Comparison of ENCODE assay signal across 8 cellular contexts in the genomic region with DNA sequence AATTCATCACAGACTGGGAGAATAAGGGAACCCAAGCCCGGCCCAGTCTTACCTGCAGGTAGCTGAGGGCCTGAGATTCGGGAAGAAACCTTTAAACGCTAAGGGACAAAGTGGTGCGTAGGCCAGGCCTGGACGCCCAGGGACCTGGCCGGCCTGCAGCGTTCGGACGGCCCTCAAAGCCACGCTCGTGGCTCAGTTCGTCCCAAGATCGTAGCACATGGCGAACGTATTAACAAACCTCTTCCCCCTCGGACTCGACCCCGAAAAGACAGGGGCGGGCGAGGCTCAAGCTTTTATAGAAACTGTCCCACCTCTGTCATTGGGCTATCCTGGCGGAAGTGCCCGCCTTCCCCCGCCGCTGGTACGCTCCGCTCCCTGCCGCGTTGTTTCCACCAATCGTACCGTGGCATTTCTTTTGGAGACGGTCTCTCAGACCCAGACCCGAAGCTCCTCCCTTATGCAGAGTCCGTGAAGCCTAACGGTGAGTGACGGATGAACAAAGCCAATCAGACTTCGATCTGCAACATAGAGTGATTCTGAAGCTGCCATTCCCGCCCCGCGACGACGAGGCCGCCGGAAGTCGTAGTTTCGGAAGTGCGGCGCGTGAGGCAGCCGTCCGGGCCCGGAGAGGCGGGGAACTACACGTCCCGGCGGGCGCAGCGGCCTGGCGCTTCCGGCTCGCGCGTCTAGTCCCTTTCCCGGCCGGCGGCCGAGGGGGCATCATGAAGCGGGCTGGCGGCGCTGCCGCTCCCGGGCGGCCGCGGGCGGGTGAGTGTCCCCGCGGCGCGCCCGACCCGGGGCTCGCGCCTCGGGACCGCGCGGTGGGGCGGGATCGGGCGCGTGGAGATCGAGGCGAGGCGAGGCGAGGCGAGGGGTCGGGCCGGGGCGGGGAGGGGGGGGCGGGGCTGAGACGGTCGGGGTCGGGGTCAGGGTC. TPM values are rescaled to one million over a fixed set of nuclear protein-coding genes. Genes with fewer than 3 reads are reported as not detected.
DNase-seq lines count a peak whose midpoint lies in the region; ATAC-seq lines count a peak whose summit lies in the region.

A gene (plus strand): TSS at position 692 of the 934 bp plus-strand sequence. CDS start 8,139 bp downstream, outside the sequence.

- H3K27ac ChIP-seq in BLaER1 treated with 17β-estradiol and CSF1 and Interleukin-3, amounts not matched to agents 10 nM and 100 nM, result peak within 1 kb of the TSS; percentile 84 to 93 (median 89)

- H3K4me3 ChIP-seq in BLaER1 treated with 17β-estradiol and CSF1 and Interleukin-3, amounts not matched to agents 10 nM and 100 nM, result peak within 1 kb of the TSS; percentile 79 to 97 (median 90)

- peak; percentile 87 for ATAC-seq in GM19351 (IDR thresholded peaks at IDR 0.05; ENCODE audit: unreplicated experiment)
- peak; percentile 87 for ATAC-seq in HG03521 (IDR thresholded peaks at IDR 0.05; ENCODE audit: unreplicated experiment)
- peak; percentile 71 for ATAC-seq in left colon

- intact Hi-C loops in left colon (cut with DNase I, micrococcal nuclease), result no loop called here

- peaks cover 83 to 91% (median 88%) of the 10 kb centered on the region in 11 experiments for H4K20me1 ChIP-seq in BLaER1 treated with 17β-estradiol and CSF1 and Interleukin-3, amounts not matched to agents 10 nM and 100 nM

- peaks cover 28 to 53% (median 45%) of the 10 kb centered on the region in 11 experiments for H3K36me3 ChIP-seq in BLaER1 treated with 17β-estradiol and CSF1 and Interleukin-3, amounts not matched to agents 10 nM and 100 nM

- peak within 1 kb of the TSS; percentile 99 to 100 (median 100) for H3K4me2 ChIP-seq in BLaER1 treated with 17β-estradiol and CSF1 and Interleukin-3, amounts not matched to agents 10 nM and 100 nM

- peaks cover 0 to 4% (median 0%) of the 10 kb centered on the region in 11 experiments; a peak in 1 of 22 replicates for H3K9me3 ChIP-seq in BLaER1 treated with 17β-estradiol and CSF1 and Interleukin-3, amounts not matched to agents 10 nM and 100 nM (replicated peaks in 1 of 11)

- DNase-seq in NCI-H748 (lab: John Stamatoyannopoulos, UW; ENCODE audit: unreplicated experiment), result peak; percentile 99
- DNase-seq in activated CD4-positive, alpha-beta T cell treated with anti-CD3 and anti-CD28 coated beads, Interleukin-2, amount 50 U/mL, for 1 hour, result peak; percentile 94
- peak; percentile 57 for DNase-seq in cortex of kidney (lab: John Stamatoyannopoulos, UW)
- peak; percentile 98 to 99 for DNase-seq in left colon
- peak; percentile 99 for DNase-seq in stimulated activated CD4-positive, alpha-beta T cell treated with anti-CD3 and anti-CD28 coated beads, Interleukin-1b, Interleukin-23, amount 100 ng/mL, for 48 hours

- peak within 1 kb of the TSS; percentile 83 to 97 (median 94) for H3K9ac ChIP-seq in BLaER1 treated with 17β-estradiol and CSF1 and Interleukin-3, amounts not matched to agents 10 nM and 100 nM

- no peaks in the 10 kb centered on the region for H3K27me3 ChIP-seq in BLaER1 treated with 17β-estradiol and CSF1 and Interleukin-3, amounts not matched to agents 10 nM and 100 nM

- peaks cover 64 to 71% (median 67%) of the 10 kb centered on the region in 10 experiments for H3K4me1 ChIP-seq in BLaER1 treated with 17β-estradiol and CSF1 and Interleukin-3, amounts not matched to agents 10 nM and 100 nM

RNA-seq across cellular contexts. Expression of the gene that starts here (rescaled TPM):
- total RNA-seq in left colon, result 10 to 100 TPM; 94.5 to 99.8 TPM

Comparison
In these comparisons a context has a peak if more than half of its experiments do, and no peak if none do; other contexts are left out.
1. Peak in every context shown above with its lines: DNase-seq, ATAC-seq, H3K4me3 ChIP-seq and H3K27ac ChIP-seq.